ENCODE assay signal across 27 cellular contexts in the genomic region with DNA sequence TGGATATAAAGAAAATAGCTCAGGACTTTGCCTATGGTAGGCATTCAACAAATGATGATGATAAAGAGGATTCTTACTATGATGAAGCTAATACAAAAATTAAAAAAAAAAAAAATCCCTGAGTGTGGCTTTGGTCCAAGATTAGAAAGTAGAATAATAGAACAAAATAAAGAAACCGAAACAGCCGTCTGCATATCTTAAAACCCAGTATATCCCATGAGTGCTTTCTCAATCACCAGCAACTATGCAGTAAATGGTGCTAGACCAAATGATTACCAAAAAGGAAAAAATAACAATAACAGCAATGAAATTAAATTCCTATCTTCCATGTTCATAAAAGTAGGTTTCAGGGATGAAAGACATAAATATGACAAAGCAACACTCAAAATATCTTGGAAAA. TPM values are rescaled to one million over a fixed set of nuclear protein-coding genes. Genes with fewer than 3 reads are reported as not detected.
"Had no signal": no experiment of that assay in that cellular context is flagged by ENCODE, and none has a peak within 500 bp of the region (broad histone marks: within the 10 kb centered on the region; RNA-seq: fewer than 3 reads in every experiment).

No MANE protein-coding gene starts in this region.

- DNase-seq: stimulated activated CD4-positive, alpha-beta T cell treated with anti-CD3 and anti-CD28 coated beads, Interleukin-2, amount 100 ng/mL, for 48 hours; stimulated activated CD4-positive, alpha-beta T cell treated with anti-CD3 and anti-CD28 coated beads, Interleukin-4, amount 100 ng/mL, for 1 hour; stimulated activated CD4-positive, alpha-beta T cell treated with anti-CD3 and anti-CD28 coated beads, Interleukin-4, amount 100 ng/mL, for 24 hours; stimulated activated CD4-positive, alpha-beta T cell treated with anti-CD3 and anti-CD28 coated beads, Interleukin-4, amount 100 ng/mL, for 4 hours; stimulated activated CD8-positive, alpha-beta memory T cell treated with anti-CD3 and anti-CD28 coated beads, Interleukin-4, amount 100 ng/mL, for 48 hours; stimulated activated naive B cell treated with anti-CD40 and anti-IgM and Interleukin-4, amounts not matched to agents 10 μg/mL and 1 μg/mL and 100 μg/mL, for 72 hours; stimulated activated naive CD4-positive, alpha-beta T cell; stimulated activated naive CD4-positive, alpha-beta T cell treated with Interleukin-2 at 50 U/mL for 16 hours; stimulated activated naive CD8-positive, alpha-beta T cell treated with anti-CD3 and anti-CD28 coated beads, Interleukin-15, amount 100 ng/mL, for 72 hours; stimulated activated naive CD8-positive, alpha-beta T cell treated with anti-CD3 and anti-CD28 coated beads, Interleukin-15, Interleukin-2, amounts not matched to agents 100 U/mL and 50 U/mL, for 24 hours; stomach; substantia nigra; testis; thyroid gland; tibial artery; transverse colon; trophoblast cell; upper lobe of left lung; upper lobe of right lung; uterus had no signal

- H3K4me3 ChIP-seq: stomach, suprapubic skin, testis, thoracic aorta, thyroid gland, tibial artery, tibial nerve, transverse colon, upper lobe of left lung, upper lobe of right lung, uterus, vagina had no signal

- H3K9me3 ChIP-seq: stomach, suprapubic skin, testis, thoracic aorta, thyroid gland, tibial artery, tibial nerve, transverse colon, upper lobe of left lung, upper lobe of right lung, uterus, vagina had no signal

- H3K36me3 ChIP-seq: stomach, suprapubic skin, thoracic aorta, thyroid gland, tibial artery, tibial nerve, transverse colon, upper lobe of left lung, upper lobe of right lung, uterus, vagina had no signal

- H3K27ac ChIP-seq: stomach, suprapubic skin, testis, thoracic aorta, thyroid gland, tibial artery, tibial nerve, transverse colon, upper lobe of left lung, upper lobe of right lung, uterus, vagina had no signal

- H3K27me3 ChIP-seq: stomach, suprapubic skin, testis, thyroid gland, tibial artery, tibial nerve, transverse colon, upper lobe of left lung, upper lobe of right lung, uterus, vagina had no signal

- H3K4me1 ChIP-seq: stomach, suprapubic skin, testis, thyroid gland, tibial artery, tibial nerve, transverse colon, upper lobe of left lung, upper lobe of right lung, uterus, vagina had no signal

- ATAC-seq: stimulated activated effector memory CD8-positive, alpha-beta T cell treated with anti-CD3 and anti-CD28 coated beads, Interleukin-12 subunit alpha, Interleukin-12 subunit beta, amount 100 ng/mL, for 72 hours; stimulated activated memory B cell treated with anti-CD40 and anti-IgM and Interleukin-4, amounts not matched to agents 10 μg/mL and 1 μg/mL and 100 μg/mL, for 72 hours; stimulated activated naive B cell treated with anti-CD40 and anti-IgM and Interleukin-4, amounts not matched to agents 10 μg/mL and 1 μg/mL and 100 μg/mL, for 72 hours; stimulated activated naive CD8-positive, alpha-beta T cell treated with anti-CD3 and anti-CD28 coated beads, Interleukin-15, amount 100 ng/mL, for 72 hours; stimulated activated naive CD8-positive, alpha-beta T cell treated with anti-CD3 and anti-CD28 coated beads, Interleukin-15, Interleukin-2, amounts not matched to agents 100 U/mL and 50 U/mL, for 24 hours; upper lobe of right lung had no signal

RNA-seq across cellular contexts. Expression of a gene that starts 59.3 kb away (rescaled TPM):
- total RNA-seq: subcutaneous adipose tissue, thoracic aorta, vagina had no signal
